16 cellular contexts compared by ENCODE assay signal in genomic region chr2:171964328-171964727, GRCh38.
"Had no signal": no experiment of that assay in that cellular context is flagged by ENCODE, and none has a peak within 500 bp of the region (broad histone marks: within the 10 kb centered on the region; RNA-seq: fewer than 3 reads in every experiment).

No MANE protein-coding gene starts in this region.

- H3K4me3 ChIP-seq: left lung, tibial artery had no signal

- H3K4me3 Mint-ChIP-seq: activated CD4-positive, alpha-beta T cell treated with anti-CD3 and anti-CD28 coated beads, Interleukin-2, amount 10 ng/mL, durations not matched to agents 7 days and 5 days; activated naive CD4-positive, alpha-beta T cell treated with anti-CD3 and anti-CD28 coated beads, Interleukin-2, amount 10 ng/mL, durations not matched to agents 7 days and 5 days; mesothelial cell of epicardium; natural killer cell treated with Interleukin-12 subunit alpha and Interleukin-12 subunit beta and Interleukin-15 and Interleukin-18, amount 100 ng/mL, for 72 hours had no signal

- H3K9me3 Mint-ChIP-seq: activated CD4-positive, alpha-beta T cell treated with anti-CD3 and anti-CD28 coated beads, Interleukin-2, amount 10 ng/mL, durations not matched to agents 7 days and 5 days; activated naive CD4-positive, alpha-beta T cell treated with anti-CD3 and anti-CD28 coated beads, Interleukin-2, amount 10 ng/mL, durations not matched to agents 7 days and 5 days; mesothelial cell of epicardium; natural killer cell treated with Interleukin-12 subunit alpha and Interleukin-12 subunit beta and Interleukin-15 and Interleukin-18, amount 100 ng/mL, for 72 hours had no signal

- H3K4me1 ChIP-seq: left lung, tibial artery had no signal

- H3K9me3 ChIP-seq: left lung, tibial artery had no signal

- ATAC-seq: activated CD4-positive, CD25-positive, alpha-beta regulatory T cell treated with anti-CD3 and anti-CD28 coated beads, Interleukin-2, amount 50 U/mL, for 24 hours; left lung; natural killer cell treated with Interleukin-12 subunit alpha and Interleukin-12 subunit beta and Interleukin-15 and Interleukin-18, amount 100 ng/mL, for 72 hours had no signal

- DNase-seq: activated CD4-positive, alpha-beta T cell treated with anti-CD3 and anti-CD28 coated beads, Interleukin-2, amount 10 ng/mL, durations not matched to agents 7 days and 5 days; activated CD8-positive, alpha-beta memory T cell treated with anti-CD3 and anti-CD28 coated beads, Interleukin-2, amount 50 U/mL, for 4 hours; activated effector memory CD4-positive, alpha-beta T cell treated with Interleukin-2 at 50 U/mL for 16 hours; activated naive CD4-positive, alpha-beta T cell treated with anti-CD3 and anti-CD28 coated beads, Interleukin-2, amount 10 ng/mL, durations not matched to agents 7 days and 5 days; activated T-cell treated with anti-CD3 and anti-CD28 coated beads, Interleukin-2, amount 50 U/mL, for 48 hours; cerebellar nuclear complex; cortex of kidney; effector CD4-positive, alpha-beta T cell; head of caudate nucleus; left lung; stimulated activated naive CD4-positive, alpha-beta T cell treated with Interleukin-2 at 50 U/mL for 16 hours; tibial artery had no signal

- H3K27me3 ChIP-seq: left lung, tibial artery had no signal

- H3K27me3 Mint-ChIP-seq: activated CD4-positive, alpha-beta T cell treated with anti-CD3 and anti-CD28 coated beads, Interleukin-2, amount 10 ng/mL, durations not matched to agents 7 days and 5 days; activated naive CD4-positive, alpha-beta T cell treated with anti-CD3 and anti-CD28 coated beads, Interleukin-2, amount 10 ng/mL, durations not matched to agents 7 days and 5 days; natural killer cell treated with Interleukin-12 subunit alpha and Interleukin-12 subunit beta and Interleukin-15 and Interleukin-18, amount 100 ng/mL, for 72 hours; progenitor cell of endocrine pancreas had no signal

- H3K27ac Mint-ChIP-seq: activated CD4-positive, alpha-beta T cell treated with anti-CD3 and anti-CD28 coated beads, Interleukin-2, amount 10 ng/mL, durations not matched to agents 7 days and 5 days; activated naive CD4-positive, alpha-beta T cell treated with anti-CD3 and anti-CD28 coated beads, Interleukin-2, amount 10 ng/mL, durations not matched to agents 7 days and 5 days; mesothelial cell of epicardium; natural killer cell treated with Interleukin-12 subunit alpha and Interleukin-12 subunit beta and Interleukin-15 and Interleukin-18, amount 100 ng/mL, for 72 hours; progenitor cell of endocrine pancreas had no signal

- H3K27ac ChIP-seq: left lung, tibial artery had no signal
